Comparison of ENCODE assay signal across 2 cellular contexts in the genomic region with DNA sequence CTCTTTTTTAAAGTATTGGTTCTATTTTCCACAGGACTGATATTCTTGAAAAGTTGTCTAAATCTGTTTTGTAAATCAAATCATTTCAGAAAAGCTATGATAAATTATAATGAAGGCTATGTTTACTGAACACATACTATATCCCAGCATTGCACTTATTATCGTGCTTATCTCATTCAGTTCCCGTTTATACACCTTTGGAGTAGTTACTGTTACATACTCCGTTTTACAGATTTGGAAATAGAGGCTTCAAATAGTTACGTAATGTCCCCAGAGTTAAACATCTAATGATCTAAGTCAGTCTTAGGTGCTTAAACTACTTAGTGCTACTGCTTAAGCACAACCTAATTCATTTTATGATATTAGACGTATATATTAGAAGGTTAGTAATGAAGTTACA.
TF ChIP-seq lines count a peak whose summit lies in the region.

No MANE protein-coding gene starts in this region.

TF ChIP-seq in SK-N-SH, 30 proteins besides CTCF, POLR2A, EP300 and RAD21 (continued from another document):
- TF ChIP-seq, protein P1, sequence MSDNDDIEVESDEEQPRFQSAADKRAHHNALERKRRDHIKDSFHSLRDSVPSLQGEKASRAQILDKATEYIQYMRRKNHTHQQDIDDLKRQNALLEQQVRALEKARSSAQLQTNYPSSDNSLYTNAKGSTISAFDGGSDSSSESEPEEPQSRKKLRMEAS (IDR thresholded peaks at IDR 0.05; ENCODE audit: low read depth) = no peak
- TF ChIP-seq CHD2 (IDR thresholded peaks at IDR 0.05; ENCODE audit: low read length, partially characterized antibody) (no peak), RXRA (IDR thresholded peaks at IDR 0.05; ENCODE audit: borderline replicate concordance, low read depth) (no peak), TAF1 (IDR thresholded peaks at IDR 0.05; ENCODE audit: borderline replicate concordance, low read depth, low read length) (no peak), FOXM1 (IDR thresholded peaks at IDR 0.05; ENCODE audit: low read depth) (no peak), EZH2phosphoT487 (IDR thresholded peaks at IDR 0.05; ENCODE audit: borderline replicate concordance, low read depth) (no peak)
- TF ChIP-seq, protein P2, sequence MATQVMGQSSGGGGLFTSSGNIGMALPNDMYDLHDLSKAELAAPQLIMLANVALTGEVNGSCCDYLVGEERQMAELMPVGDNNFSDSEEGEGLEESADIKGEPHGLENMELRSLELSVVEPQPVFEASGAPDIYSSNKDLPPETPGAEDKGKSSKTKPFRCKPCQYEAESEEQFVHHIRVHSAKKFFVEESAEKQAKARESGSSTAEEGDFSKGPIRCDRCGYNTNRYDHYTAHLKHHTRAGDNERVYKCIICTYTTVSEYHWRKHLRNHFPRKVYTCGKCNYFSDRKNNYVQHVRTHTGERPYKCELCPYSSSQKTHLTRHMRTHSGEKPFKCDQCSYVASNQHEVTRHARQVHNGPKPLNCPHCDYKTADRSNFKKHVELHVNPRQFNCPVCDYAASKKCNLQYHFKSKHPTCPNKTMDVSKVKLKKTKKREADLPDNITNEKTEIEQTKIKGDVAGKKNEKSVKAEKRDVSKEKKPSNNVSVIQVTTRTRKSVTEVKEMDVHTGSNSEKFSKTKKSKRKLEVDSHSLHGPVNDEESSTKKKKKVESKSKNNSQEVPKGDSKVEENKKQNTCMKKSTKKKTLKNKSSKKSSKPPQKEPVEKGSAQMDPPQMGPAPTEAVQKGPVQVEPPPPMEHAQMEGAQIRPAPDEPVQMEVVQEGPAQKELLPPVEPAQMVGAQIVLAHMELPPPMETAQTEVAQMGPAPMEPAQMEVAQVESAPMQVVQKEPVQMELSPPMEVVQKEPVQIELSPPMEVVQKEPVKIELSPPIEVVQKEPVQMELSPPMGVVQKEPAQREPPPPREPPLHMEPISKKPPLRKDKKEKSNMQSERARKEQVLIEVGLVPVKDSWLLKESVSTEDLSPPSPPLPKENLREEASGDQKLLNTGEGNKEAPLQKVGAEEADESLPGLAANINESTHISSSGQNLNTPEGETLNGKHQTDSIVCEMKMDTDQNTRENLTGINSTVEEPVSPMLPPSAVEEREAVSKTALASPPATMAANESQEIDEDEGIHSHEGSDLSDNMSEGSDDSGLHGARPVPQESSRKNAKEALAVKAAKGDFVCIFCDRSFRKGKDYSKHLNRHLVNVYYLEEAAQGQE (IDR thresholded peaks at IDR 0.05; ENCODE audit: low read depth, low read length) = no peak
- TF ChIP-seq, protein P3, sequence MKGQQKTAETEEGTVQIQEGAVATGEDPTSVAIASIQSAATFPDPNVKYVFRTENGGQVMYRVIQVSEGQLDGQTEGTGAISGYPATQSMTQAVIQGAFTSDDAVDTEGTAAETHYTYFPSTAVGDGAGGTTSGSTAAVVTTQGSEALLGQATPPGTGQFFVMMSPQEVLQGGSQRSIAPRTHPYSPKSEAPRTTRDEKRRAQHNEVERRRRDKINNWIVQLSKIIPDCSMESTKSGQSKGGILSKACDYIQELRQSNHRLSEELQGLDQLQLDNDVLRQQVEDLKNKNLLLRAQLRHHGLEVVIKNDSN (IDR thresholded peaks at IDR 0.05; ENCODE audit: borderline replicate concordance, low read depth) = no peak
TF ChIP-seq in SK-N-SH: peak in this region for 0.

TF ChIP-seq in WTC11, 78 proteins besides CTCF, POLR2A, EP300 and RAD21 (continued from another document):
- TF ChIP-seq, protein P4, sequence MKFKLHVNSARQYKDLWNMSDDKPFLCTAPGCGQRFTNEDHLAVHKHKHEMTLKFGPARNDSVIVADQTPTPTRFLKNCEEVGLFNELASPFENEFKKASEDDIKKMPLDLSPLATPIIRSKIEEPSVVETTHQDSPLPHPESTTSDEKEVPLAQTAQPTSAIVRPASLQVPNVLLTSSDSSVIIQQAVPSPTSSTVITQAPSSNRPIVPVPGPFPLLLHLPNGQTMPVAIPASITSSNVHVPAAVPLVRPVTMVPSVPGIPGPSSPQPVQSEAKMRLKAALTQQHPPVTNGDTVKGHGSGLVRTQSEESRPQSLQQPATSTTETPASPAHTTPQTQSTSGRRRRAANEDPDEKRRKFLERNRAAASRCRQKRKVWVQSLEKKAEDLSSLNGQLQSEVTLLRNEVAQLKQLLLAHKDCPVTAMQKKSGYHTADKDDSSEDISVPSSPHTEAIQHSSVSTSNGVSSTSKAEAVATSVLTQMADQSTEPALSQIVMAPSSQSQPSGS (CRISPR knock-in tag; IDR thresholded peaks at IDR 0.05; ENCODE audit: borderline replicate concordance, low read depth) = no peak
- no peak for TF ChIP-seq ZBTB21 (CRISPR knock-in tag; IDR thresholded peaks at IDR 0.05; ENCODE audit: borderline replicate concordance)
